ENCODE assay signal across 20 cellular contexts in the genomic region with DNA sequence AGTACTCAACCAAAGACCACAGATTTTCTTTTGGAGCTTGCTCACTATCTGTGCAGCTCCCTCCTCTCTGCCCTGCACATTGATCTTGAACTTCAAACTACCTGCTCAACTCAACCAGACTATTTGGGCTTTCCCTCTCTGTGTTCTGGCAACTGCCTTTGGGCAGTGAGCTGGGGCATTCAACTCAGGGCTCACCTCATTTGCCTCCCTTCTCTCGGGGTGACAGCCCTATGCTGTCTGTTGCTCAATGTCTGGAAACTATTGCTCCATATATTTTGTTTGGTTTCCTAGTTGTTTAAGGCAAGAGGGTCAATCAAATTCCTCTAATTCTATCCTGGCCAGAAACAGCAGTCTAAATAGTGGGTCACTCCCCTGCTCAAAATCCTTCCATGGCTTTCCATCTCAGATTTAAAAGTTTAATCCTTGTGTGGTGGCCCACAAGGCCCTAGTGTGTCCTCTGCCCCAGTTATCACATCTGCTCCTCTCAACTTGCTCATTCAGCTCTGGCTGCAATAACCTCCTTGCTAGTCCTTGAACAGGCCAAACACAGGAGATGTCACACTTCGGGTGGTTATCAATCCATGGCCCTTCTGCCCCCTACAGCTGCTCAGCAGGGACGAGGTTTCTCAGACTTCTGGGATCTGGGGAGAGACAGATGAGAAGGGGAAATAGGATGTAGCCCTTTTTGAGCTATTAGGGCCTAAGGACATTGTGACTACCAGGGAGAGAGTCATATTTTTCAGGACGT.
"Had no signal": no experiment of that assay in that cellular context is flagged by ENCODE, and none has a peak within 500 bp of the region (broad histone marks: within the 10 kb centered on the region; RNA-seq: fewer than 3 reads in every experiment).

No MANE protein-coding gene starts in this region.

- H3K4me1 Mint-ChIP-seq: nephron progenitor cell had no signal

- FAIRE-seq: kidney had no signal

- H3K4me3 ChIP-seq: ascending aorta, breast epithelium, left ventricle myocardium inferior, psoas muscle, suprapubic skin had no signal

- H3K4me1 ChIP-seq: ascending aorta, breast epithelium, psoas muscle, suprapubic skin had no signal

- H3K27ac ChIP-seq: ascending aorta, breast epithelium, left ventricle myocardium inferior, psoas muscle, suprapubic skin had no signal

- H3K27me3 Mint-ChIP-seq: activated CD4-positive, alpha-beta memory T cell treated with anti-CD3 and anti-CD28 coated beads for 36 hours; activated naive CD8-positive, alpha-beta T cell treated with anti-CD3 and anti-CD28 coated beads, Interleukin-2, amount 50 U/mL, for 24 hours; dendritic cell treated with granulocyte-macrophage colony-stimulating factor and Interleukin-4, amounts not matched to agents 40 ng/mL and 50 ng/mL, for 4 days had no signal

- H3K27me3 ChIP-seq: ascending aorta, breast epithelium, suprapubic skin had no signal

- DNase-seq: activated CD4-positive, alpha-beta memory T cell treated with anti-CD3 and anti-CD28 coated beads for 36 hours; activated CD4-positive, alpha-beta T cell treated with anti-CD3 and anti-CD28 coated beads for 1 hour; activated naive CD4-positive, alpha-beta T cell; activated naive CD8-positive, alpha-beta T cell treated with anti-CD3 and anti-CD28 coated beads, Interleukin-2, amount 50 U/mL, for 24 hours; activated T-cell treated with anti-CD3 and anti-CD28 coated beads, Interleukin-2, amount 50 U/mL, for 72 hours; effector memory CD4-positive, alpha-beta T cell; kidney; left ventricle myocardium inferior; mesendoderm; nephron progenitor cell; psoas muscle; stimulated activated naive CD8-positive, alpha-beta T cell treated with anti-CD3 and anti-CD28 coated beads, Interleukin-15, Interleukin-2, amounts not matched to agents 100 U/mL and 50 U/mL, for 24 hours; T-helper 1 cell; T1000; trophoblast cell had no signal

- ATAC-seq: activated naive CD8-positive, alpha-beta T cell treated with anti-CD3 and anti-CD28 coated beads, Interleukin-2, amount 50 U/mL, for 24 hours; activated T-cell treated with anti-CD3 and anti-CD28 coated beads, Interleukin-2, amount 50 U/mL, for 72 hours; sciatic nerve; stimulated activated naive CD8-positive, alpha-beta T cell treated with anti-CD3 and anti-CD28 coated beads, Interleukin-15, Interleukin-2, amounts not matched to agents 100 U/mL and 50 U/mL, for 24 hours had no signal

- H3K27ac Mint-ChIP-seq: activated CD4-positive, alpha-beta memory T cell treated with anti-CD3 and anti-CD28 coated beads for 36 hours; activated naive CD8-positive, alpha-beta T cell treated with anti-CD3 and anti-CD28 coated beads, Interleukin-2, amount 50 U/mL, for 24 hours; activated T-cell treated with anti-CD3 and anti-CD28 coated beads, Interleukin-2, amount 50 U/mL, for 72 hours; dendritic cell treated with granulocyte-macrophage colony-stimulating factor and Interleukin-4, amounts not matched to agents 40 ng/mL and 50 ng/mL, for 4 days; nephron progenitor cell had no signal

- H3K4me3 Mint-ChIP-seq: activated CD4-positive, alpha-beta memory T cell treated with anti-CD3 and anti-CD28 coated beads for 36 hours; activated naive CD8-positive, alpha-beta T cell treated with anti-CD3 and anti-CD28 coated beads, Interleukin-2, amount 50 U/mL, for 24 hours; activated T-cell treated with anti-CD3 and anti-CD28 coated beads, Interleukin-2, amount 50 U/mL, for 72 hours; dendritic cell treated with granulocyte-macrophage colony-stimulating factor and Interleukin-4, amounts not matched to agents 40 ng/mL and 50 ng/mL, for 4 days; nephron progenitor cell had no signal
